1 cellular context compared by ENCODE assay signal in the genomic region with DNA sequence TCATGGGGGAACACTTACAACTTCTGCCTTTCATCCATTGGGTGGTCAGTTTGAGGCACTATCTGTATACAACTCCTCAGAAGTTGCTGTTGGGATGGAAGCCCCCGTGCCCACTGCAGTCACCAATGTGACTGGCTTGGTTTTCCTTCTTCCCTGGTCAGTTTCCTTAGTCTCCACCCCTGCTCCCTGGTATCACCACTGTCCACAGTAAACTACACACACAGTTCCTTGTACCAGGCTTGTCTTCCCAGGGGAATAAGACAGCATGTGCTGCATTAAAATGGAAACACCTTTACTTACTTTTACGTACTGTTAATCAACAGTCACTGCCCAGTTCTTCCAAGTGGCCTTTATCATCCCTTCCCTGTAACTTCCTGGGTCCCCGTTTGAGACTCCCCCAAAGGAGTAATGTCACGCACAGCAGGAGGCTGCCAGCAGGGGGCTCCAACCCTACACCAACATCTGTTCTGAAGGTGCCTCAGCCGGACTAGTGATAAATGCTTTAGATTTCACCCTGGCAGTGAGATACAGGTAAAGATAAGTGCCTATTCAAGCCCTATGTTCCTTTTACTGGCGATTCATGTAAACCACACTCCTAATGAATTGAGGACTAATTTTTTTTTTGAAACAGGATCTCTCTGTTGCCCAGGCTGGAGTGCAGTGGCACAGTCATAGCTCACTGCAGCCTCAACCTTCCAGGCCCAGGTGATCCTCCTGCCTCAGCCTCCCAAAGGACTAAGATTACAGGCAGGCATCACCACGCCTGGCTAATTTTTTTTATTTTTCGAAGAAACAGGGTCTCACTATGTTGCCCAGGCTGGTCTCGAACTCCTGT.
TF ChIP-seq lines count a peak whose summit lies in the region.

No MANE protein-coding gene starts in this region.

TF ChIP-seq in HEK293T, 16 proteins besides CTCF, POLR2A, EP300 and RAD21 (continued from another document):
- TF ChIP-seq, protein P1, sequence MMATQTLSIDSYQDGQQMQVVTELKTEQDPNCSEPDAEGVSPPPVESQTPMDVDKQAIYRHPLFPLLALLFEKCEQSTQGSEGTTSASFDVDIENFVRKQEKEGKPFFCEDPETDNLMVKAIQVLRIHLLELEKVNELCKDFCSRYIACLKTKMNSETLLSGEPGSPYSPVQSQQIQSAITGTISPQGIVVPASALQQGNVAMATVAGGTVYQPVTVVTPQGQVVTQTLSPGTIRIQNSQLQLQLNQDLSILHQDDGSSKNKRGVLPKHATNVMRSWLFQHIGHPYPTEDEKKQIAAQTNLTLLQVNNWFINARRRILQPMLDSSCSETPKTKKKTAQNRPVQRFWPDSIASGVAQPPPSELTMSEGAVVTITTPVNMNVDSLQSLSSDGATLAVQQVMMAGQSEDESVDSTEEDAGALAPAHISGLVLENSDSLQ (IDR thresholded peaks at IDR 0.05): no peak
- no peak for TF ChIP-seq CTBP1 (IDR thresholded peaks at IDR 0.05; ENCODE audit: borderline replicate concordance)
- TF ChIP-seq ARNT (IDR thresholded peaks at IDR 0.05): no peak
- TF ChIP-seq ELF4 (IDR thresholded peaks at IDR 0.05): no peak
- TF ChIP-seq TARDBP (IDR thresholded peaks at IDR 0.05): no peak
- TF ChIP-seq SUZ12 (IDR thresholded peaks at IDR 0.05): no peak
- no peak for TF ChIP-seq HDGF (IDR thresholded peaks at IDR 0.05; ENCODE audit: borderline replicate concordance)
- no peak for TF ChIP-seq SP1 (IDR thresholded peaks at IDR 0.05)
